Comparison of ENCODE assay signal across 18 cellular contexts in the genomic region with DNA sequence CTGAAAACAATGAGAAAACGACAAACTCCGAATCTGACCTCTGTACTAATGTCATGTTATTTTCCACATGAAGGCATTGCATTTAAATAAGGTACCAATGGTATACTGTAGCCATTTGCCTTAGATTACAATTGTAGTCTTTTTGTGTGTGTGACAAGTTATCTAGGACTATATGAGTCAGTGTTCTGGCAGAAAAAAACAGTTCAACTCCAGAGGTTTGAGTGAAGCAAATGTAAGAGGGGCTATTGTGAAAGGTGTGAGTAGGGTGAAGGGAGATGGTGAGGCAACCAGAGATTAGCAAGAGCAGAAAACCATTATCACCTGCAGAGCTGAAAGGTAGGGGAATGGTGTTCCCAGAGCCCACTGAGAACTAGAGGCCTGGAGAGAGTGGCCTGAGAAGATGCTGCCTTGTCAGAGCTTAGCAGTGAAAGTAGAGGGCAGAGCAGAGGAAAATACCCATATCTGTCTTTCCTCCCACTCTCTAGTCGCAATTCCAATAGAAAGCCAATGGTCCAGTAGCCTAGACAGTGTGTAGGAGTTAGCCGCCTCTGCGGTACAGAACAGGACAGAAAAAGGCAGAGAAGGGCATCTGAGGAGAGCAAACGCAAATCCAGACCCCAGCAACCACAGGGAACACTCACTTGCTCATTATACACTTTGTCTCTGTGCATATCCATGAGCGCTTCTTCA.
DNase-seq lines count a peak whose midpoint lies in the region; ATAC-seq and TF ChIP-seq lines count a peak whose summit lies in the region.
"Had no signal": no experiment of that assay in that cellular context is flagged by ENCODE, and none has a peak within 500 bp of the region (broad histone marks: within the 10 kb centered on the region; RNA-seq: fewer than 3 reads in every experiment).

No MANE protein-coding gene starts in this region.

- H3K27me3 ChIP-seq in effector memory CD4-positive, alpha-beta T cell (replicated peaks; ENCODE audit: control insufficient read depth, insufficient read depth, low read length, poor library complexity, severe bottlenecking): no peaks in the 10 kb centered on the region

- peaks cover 39% of the 10 kb centered on the region for H3K4me1 Mint-ChIP-seq in activated naive CD4-positive, alpha-beta T cell treated with anti-CD3 and anti-CD28 coated beads for 36 hours (ENCODE audit: low read depth)
- no peaks in the 10 kb centered on the region for H3K4me1 Mint-ChIP-seq in activated naive CD4-positive, alpha-beta T cell treated with anti-CD3 and anti-CD28 coated beads, Interleukin-2, amount 10 ng/mL, durations not matched to agents 7 days and 5 days
- H3K4me1 Mint-ChIP-seq in brain: peaks cover 38% of the 10 kb centered on the region

- no peaks in the 10 kb centered on the region for H3K4me1 ChIP-seq in effector memory CD4-positive, alpha-beta T cell (ENCODE audit: control insufficient read depth, insufficient read depth, low read length, poor library complexity, severe bottlenecking)
- H3K4me1 ChIP-seq: HAP-1 had no signal

- no peaks in the 10 kb centered on the region for H3K36me3 ChIP-seq in effector memory CD4-positive, alpha-beta T cell (ENCODE audit: control insufficient read depth, insufficient read depth, low read length)
- H3K36me3 ChIP-seq: HAP-1 had no signal

- H3K9me3 ChIP-seq in effector memory CD4-positive, alpha-beta T cell (ENCODE audit: control insufficient read depth, low read length): no peaks in the 10 kb centered on the region
- H3K9me3 ChIP-seq: HAP-1 had no signal

- peak overlapping the region; percentile 67 for H3K27ac Mint-ChIP-seq in activated naive CD4-positive, alpha-beta T cell treated with anti-CD3 and anti-CD28 coated beads for 36 hours
- no peak overlapping the region for H3K27ac Mint-ChIP-seq in activated naive CD4-positive, alpha-beta T cell treated with anti-CD3 and anti-CD28 coated beads, Interleukin-2, amount 10 ng/mL, durations not matched to agents 7 days and 5 days
- peak overlapping the region in 4 of 5 experiments; percentile 1 to 42 (median 24) for H3K27ac Mint-ChIP-seq in brain

- H3K9me3 Mint-ChIP-seq in activated naive CD4-positive, alpha-beta T cell treated with anti-CD3 and anti-CD28 coated beads for 36 hours: no peaks in the 10 kb centered on the region
- H3K9me3 Mint-ChIP-seq in activated naive CD4-positive, alpha-beta T cell treated with anti-CD3 and anti-CD28 coated beads, Interleukin-2, amount 10 ng/mL, durations not matched to agents 7 days and 5 days: no peaks in the 10 kb centered on the region
- H3K9me3 Mint-ChIP-seq in brain: no peaks in the 10 kb centered on the region
- H3K9me3 Mint-ChIP-seq: CD4-positive, alpha-beta memory T cell had no signal

- no peak overlapping the region for H3K4me3 ChIP-seq in effector memory CD4-positive, alpha-beta T cell (ENCODE audit: insufficient read depth, low read depth, low read length, poor library complexity, severe bottlenecking)
- H3K4me3 ChIP-seq: HAP-1 had no signal

- H3K36me3 Mint-ChIP-seq in activated naive CD4-positive, alpha-beta T cell treated with anti-CD3 and anti-CD28 coated beads for 36 hours (ENCODE audit: low read depth): no peaks in the 10 kb centered on the region
- no peaks in the 10 kb centered on the region for H3K36me3 Mint-ChIP-seq in activated naive CD4-positive, alpha-beta T cell treated with anti-CD3 and anti-CD28 coated beads, Interleukin-2, amount 10 ng/mL, durations not matched to agents 7 days and 5 days
- no peaks in the 10 kb centered on the region for H3K36me3 Mint-ChIP-seq in brain
- H3K36me3 Mint-ChIP-seq: CD4-positive, alpha-beta memory T cell had no signal

- H3K4me3 Mint-ChIP-seq in activated naive CD4-positive, alpha-beta T cell treated with anti-CD3 and anti-CD28 coated beads for 36 hours: no peak overlapping the region
- H3K4me3 Mint-ChIP-seq in activated naive CD4-positive, alpha-beta T cell treated with anti-CD3 and anti-CD28 coated beads, Interleukin-2, amount 10 ng/mL, durations not matched to agents 7 days and 5 days: no peak overlapping the region
- no peak overlapping the region for H3K4me3 Mint-ChIP-seq in brain
- H3K4me3 Mint-ChIP-seq: CD4-positive, alpha-beta memory T cell had no signal

- H3K27ac ChIP-seq in effector memory CD4-positive, alpha-beta T cell (ENCODE audit: insufficient read depth, low read length, poor library complexity, severe bottlenecking): no peak overlapping the region

- intact Hi-C loops in activated naive CD4-positive, alpha-beta T cell treated with anti-CD3 and anti-CD28 coated beads for 36 hours (cut with micrococcal nuclease): no loop called here

- no peaks in the 10 kb centered on the region for H3K27me3 Mint-ChIP-seq in activated naive CD4-positive, alpha-beta T cell treated with anti-CD3 and anti-CD28 coated beads for 36 hours (ENCODE audit: low read depth)
- H3K27me3 Mint-ChIP-seq in activated naive CD4-positive, alpha-beta T cell treated with anti-CD3 and anti-CD28 coated beads, Interleukin-2, amount 10 ng/mL, durations not matched to agents 7 days and 5 days: no peaks in the 10 kb centered on the region
- H3K27me3 Mint-ChIP-seq in brain: no peaks in the 10 kb centered on the region

- CTCF ChIA-PET in activated naive CD4-positive, alpha-beta T cell treated with anti-CD3 and anti-CD28 coated beads for 36 hours (lab: Charles Lee): interaction anchor here (0.7 to 1.0 kb wide), 3 partner anchors 14 to 120 kb away, joined by 3 to 4 read pairs (median 3); no protein-coding TSS in a partner anchor
- CTCF ChIA-PET in activated naive CD4-positive, alpha-beta T cell treated with anti-CD3 and anti-CD28 coated beads, Interleukin-2, amount 10 ng/mL, durations not matched to agents 7 days and 5 days (lab: Charles Lee): no interaction called here

- DNase-seq in activated naive CD4-positive, alpha-beta T cell treated with anti-CD3 and anti-CD28 coated beads for 36 hours: no peak
- DNase-seq in activated naive CD4-positive, alpha-beta T cell treated with anti-CD3 and anti-CD28 coated beads, Interleukin-2, amount 10 ng/mL, durations not matched to agents 7 days and 5 days: no peak
- DNase-seq in iris pigment epithelial cell (ENCODE audit: low read depth) (peak; percentile 34), mesenteric fat pad (ENCODE audit: low spot score) (no peak), occipital lobe (lab: John Stamatoyannopoulos, UW) (no peak)
- DNase-seq in effector memory CD4-positive, alpha-beta T cell: no peak
- DNase-seq: Calu3; CD4-positive, alpha-beta memory T cell; DMS53; MV-4-11; NCI-H1417; NCI-H2029; NCI-H510A; NCI-H774 had no signal

- TF ChIP-seq CTCF in brain (conservative IDR thresholded peaks at IDR 0.05): no peak

- no peak for ATAC-seq in HG03045 (IDR thresholded peaks at IDR 0.05; ENCODE audit: unreplicated experiment)
- ATAC-seq: PC-3 had no signal
